Comparison of ENCODE assay signal across 8 cellular contexts in genomic region chr20:5402903-5403531, GRCh38.
DNase-seq lines count a peak whose midpoint lies in the region; ATAC-seq and TF ChIP-seq lines count a peak whose summit lies in the region.

No MANE protein-coding gene starts in this region.

- intact Hi-C loops in activated CD4-positive, alpha-beta memory T cell treated with anti-CD3 and anti-CD28 coated beads for 36 hours (cut with micrococcal nuclease): no loop called here

- DNase-seq in DND-41 (peak; percentile 37), cortex of kidney (lab: John Stamatoyannopoulos, UW) (no peak)
- peak; percentile 19 for DNase-seq in activated CD4-positive, alpha-beta memory T cell treated with anti-CD3 and anti-CD28 coated beads for 36 hours
- no peak for DNase-seq in activated effector memory CD4-positive, alpha-beta T cell treated with anti-CD3 and anti-CD28 coated beads, Interleukin-2, amount 50 U/mL, for 16 hours
- DNase-seq in activated naive CD4-positive, alpha-beta T cell treated with Interleukin-2 at 50 U/mL for 16 hours: no peak

- H3K27me3 ChIP-seq in DND-41 (ENCODE audit: insufficient read depth, low read length, poor library complexity) (no peaks in the 10 kb centered on the region), KMS-11 (ENCODE audit: insufficient read depth, low read depth) (no peaks in the 10 kb centered on the region), liver (ENCODE audit: control insufficient read depth in 4 of 4, insufficient read depth in 4 of 4, low read length in 3 of 4) (peaks cover 0 to 4% (median under 1%) of the 10 kb centered on the region in 4 donors)

- H3K27ac ChIP-seq in DND-41 (ENCODE audit: low read length) (no peak overlapping the region), KMS-11 (no peak overlapping the region), liver (ENCODE audit: low read depth in 1 of 2, low read length in 2 of 2) (no peak overlapping the region)

- peak; percentile 72 for ATAC-seq in DND-41 (ENCODE audit: insufficient read depth, low read depth)
- ATAC-seq in GM18909 (IDR thresholded peaks at IDR 0.05; ENCODE audit: poor library complexity, unreplicated experiment): peak; percentile 79

- H3K4me1 ChIP-seq in DND-41 (ENCODE audit: insufficient read depth, low read length) (no peaks in the 10 kb centered on the region), KMS-11 (ENCODE audit: low read depth, poor library complexity, severe bottlenecking) (no peaks in the 10 kb centered on the region), liver (ENCODE audit: control insufficient read depth in 4 of 4, insufficient read depth in 4 of 4, low read length in 3 of 4) (no peaks in the 10 kb centered on the region)

- H3K27ac Mint-ChIP-seq in activated CD4-positive, alpha-beta memory T cell treated with anti-CD3 and anti-CD28 coated beads for 36 hours: no peak overlapping the region

- CTCF ChIA-PET in activated CD4-positive, alpha-beta memory T cell treated with anti-CD3 and anti-CD28 coated beads for 36 hours (lab: Charles Lee): interaction anchor here (1.1 kb wide), 2 partner anchors 29 to 45 kb away, joined by 3 to 6 read pairs; no protein-coding TSS in a partner anchor

- no peak overlapping the region for H3K4me3 Mint-ChIP-seq in activated CD4-positive, alpha-beta memory T cell treated with anti-CD3 and anti-CD28 coated beads for 36 hours

- H3K9me3 ChIP-seq in DND-41 (ENCODE audit: insufficient read depth, low read length, severe bottlenecking) (no peaks in the 10 kb centered on the region), liver (ENCODE audit: control insufficient read depth in 4 of 4, low read length in 3 of 4) (peaks cover 0 to 3% (median under 1%) of the 10 kb centered on the region in 4 donors)

- H3K27me3 Mint-ChIP-seq in activated CD4-positive, alpha-beta memory T cell treated with anti-CD3 and anti-CD28 coated beads for 36 hours: peaks cover 5% of the 10 kb centered on the region

- POLR2A ChIA-PET in activated CD4-positive, alpha-beta memory T cell treated with anti-CD3 and anti-CD28 coated beads for 36 hours (lab: Charles Lee): no interaction called here

- no peak overlapping the region for H3K9ac ChIP-seq in DND-41 (ENCODE audit: low read depth, low read length)
- no peak overlapping the region for H3K9ac ChIP-seq in KMS-11
- H3K9ac ChIP-seq in liver (ENCODE audit: low read depth in 1 of 2, low read length in 2 of 2): no peak overlapping the region

- H4K20me1 ChIP-seq in DND-41 (ENCODE audit: insufficient read depth, low read length) (no peaks in the 10 kb centered on the region), KMS-11 (ENCODE audit: insufficient read depth) (no peaks in the 10 kb centered on the region)

- H3K9me3 Mint-ChIP-seq in activated CD4-positive, alpha-beta memory T cell treated with anti-CD3 and anti-CD28 coated beads for 36 hours: peaks cover 4% of the 10 kb centered on the region

- H3K4me3 ChIP-seq in DND-41 (ENCODE audit: low read depth in 1 of 2, low read length in 2 of 2) (no peak overlapping the region), KMS-11 (IDR thresholded peaks at IDR 0.05; ENCODE audit: insufficient read depth, low read depth, low read length) (no peak overlapping the region), liver (ENCODE audit: low read depth in 1 of 3, low read length in 3 of 3) (no peak overlapping the region)

- H3K79me2 ChIP-seq in DND-41 (ENCODE audit: insufficient read depth, low read length) (no peaks in the 10 kb centered on the region), KMS-11 (ENCODE audit: insufficient read depth, low read depth) (no peaks in the 10 kb centered on the region)

- H2AFZ ChIP-seq in DND-41 (ENCODE audit: low read depth, low read length) (no peak overlapping the region), KMS-11 (ENCODE audit: low read depth) (no peak overlapping the region)

- H3K4me1 Mint-ChIP-seq in activated CD4-positive, alpha-beta memory T cell treated with anti-CD3 and anti-CD28 coated beads for 36 hours (ENCODE audit: low read depth): no peaks in the 10 kb centered on the region

- no peaks in the 10 kb centered on the region for H3K36me3 Mint-ChIP-seq in activated CD4-positive, alpha-beta memory T cell treated with anti-CD3 and anti-CD28 coated beads for 36 hours

- peak in 1 of 2 donors; percentile 26 for TF ChIP-seq RAD21 in liver (IDR thresholded peaks at IDR 0.05)

- 18% methylated on average over 3 of the region's 3 CpGs for WGBS in liver

- H3K4me2 ChIP-seq in DND-41 (ENCODE audit: insufficient read depth, low read length) (no peak overlapping the region), KMS-11 (no peak overlapping the region)

- peak; percentile 68 for TF ChIP-seq CTCF in DND-41 (IDR thresholded peaks at IDR 0.05; ENCODE audit: borderline replicate concordance, extremely low read depth, low read length, poor library complexity, severe bottlenecking)
- peak; percentile 61 for TF ChIP-seq CTCF in KMS-11 (conservative IDR thresholded peaks at IDR 0.05; ENCODE audit: low read depth, low read length)
- TF ChIP-seq CTCF in liver (IDR thresholded peaks at IDR 0.05; ENCODE audit: low read depth, low read length, missing input control): peak; percentile 19

- H3K36me3 ChIP-seq in DND-41 (ENCODE audit: insufficient read depth, low read length): no peaks in the 10 kb centered on the region
- no peaks in the 10 kb centered on the region for H3K36me3 ChIP-seq in KMS-11 (ENCODE audit: insufficient read depth)
- no peaks in the 10 kb centered on the region for H3K36me3 ChIP-seq in liver (ENCODE audit: control insufficient read depth in 4 of 4, insufficient read depth in 3 of 4, low read depth in 1 of 4, low read length in 3 of 4)

TF ChIP-seq in liver, 16 proteins besides CTCF, POLR2A, EP300 and RAD21:
- TF ChIP-seq EGR1 (IDR thresholded peaks at IDR 0.05; ENCODE audit: low read depth in 2 of 2) (no peak), JUND (IDR thresholded peaks at IDR 0.05) (no peak), YY1 (IDR thresholded peaks at IDR 0.05) (no peak), SP1 (IDR thresholded peaks at IDR 0.05) (no peak), TAF1 (conservative IDR thresholded peaks at IDR 0.05) (no peak), FOXA1 (IDR thresholded peaks at IDR 0.05) (no peak), HNF4G (IDR thresholded peaks at IDR 0.05) (no peak), NR2F2 (IDR thresholded peaks at IDR 0.05) (no peak), FOXA2 (IDR thresholded peaks at IDR 0.05) (no peak), GABPA (IDR thresholded peaks at IDR 0.05 in 1 of 2, conservative IDR thresholded peaks at IDR 0.05 in 1 of 2) (no peak), RXRA (IDR thresholded peaks at IDR 0.05) (no peak)

Comparison
In these comparisons a context has a peak if more than half of its experiments do, and no peak if none do; other contexts are left out.
1. DNase-seq: peak in DND-41 (single experiment) and activated CD4-positive, alpha-beta memory T cell treated with anti-CD3 and anti-CD28 coated beads for 36 hours (single experiment); none in activated effector memory CD4-positive, alpha-beta T cell treated with anti-CD3 and anti-CD28 coated beads, Interleukin-2, amount 50 U/mL, for 16 hours (single experiment), cortex of kidney (single experiment) and activated naive CD4-positive, alpha-beta T cell treated with Interleukin-2 at 50 U/mL for 16 hours (single experiment).
2. Peak in every context shown above with its lines, with median percentiles within 50 percentile points of each other: CTCF ChIP-seq.